8 cellular contexts compared by ENCODE assay signal in the genomic region with DNA sequence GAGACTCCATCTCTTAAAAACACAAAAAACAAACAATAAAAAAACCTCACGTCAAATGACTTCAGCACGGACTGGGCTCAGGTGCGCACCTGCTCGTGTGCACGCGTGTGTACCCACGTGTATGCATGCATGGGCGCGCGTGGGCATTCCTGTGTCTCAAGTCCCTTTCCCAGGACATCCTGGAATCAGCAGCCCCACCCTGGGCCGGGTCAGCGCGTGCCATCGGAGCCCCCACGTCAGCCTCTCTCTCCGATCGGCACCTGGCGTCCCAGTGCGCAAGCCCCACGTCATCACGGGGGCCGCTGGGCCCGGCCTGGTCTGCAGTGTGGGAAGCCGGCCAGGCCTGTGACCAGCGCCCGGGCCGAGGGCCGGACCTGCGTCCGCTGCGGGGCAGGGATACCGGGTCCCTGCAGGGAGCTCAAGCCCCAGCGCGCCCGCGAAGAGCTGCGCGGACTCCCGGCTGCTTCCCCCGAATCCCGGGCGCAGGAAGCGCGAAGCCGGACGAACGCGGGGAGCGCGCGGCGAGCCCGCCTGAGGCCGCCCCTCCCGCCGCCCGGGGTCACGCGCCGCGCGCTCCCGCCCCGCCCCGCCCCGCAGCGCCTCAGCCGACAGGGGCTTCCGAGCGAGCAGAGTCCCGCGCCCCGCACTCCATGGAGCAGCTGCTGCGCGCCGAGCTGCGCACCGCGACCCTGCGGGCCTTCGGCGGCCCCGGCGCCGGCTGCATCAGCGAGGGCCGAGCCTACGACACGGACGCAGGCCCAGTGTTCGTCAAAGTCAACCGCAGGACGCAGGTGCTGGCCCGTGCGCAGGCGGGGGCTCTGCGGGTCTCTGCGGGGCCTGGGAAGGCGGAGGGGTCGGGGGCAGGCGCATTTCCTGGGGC. TPM values are rescaled to one million over a fixed set of nuclear protein-coding genes. Genes with fewer than 3 reads are reported as not detected.
DNase-seq lines count a peak whose midpoint lies in the region; ATAC-seq lines count a peak whose summit lies in the region.

A gene (plus strand): TSS at position 629 of the 880 bp plus-strand sequence. CDS start 22 bp downstream, at position 651.

- peak within 1 kb of the TSS; percentile 51 for H3K4me3 Mint-ChIP-seq in activated naive CD8-positive, alpha-beta T cell treated with anti-CD3 and anti-CD28 coated beads for 36 hours
- H3K4me3 Mint-ChIP-seq in natural killer cell treated with Interleukin-12 subunit alpha and Interleukin-12 subunit beta and Interleukin-15 and Interleukin-18, amount 100 ng/mL, for 72 hours: peak within 1 kb of the TSS; percentile 36

- H3K27me3 Mint-ChIP-seq in activated naive CD8-positive, alpha-beta T cell treated with anti-CD3 and anti-CD28 coated beads for 36 hours: peaks cover 3% of the 10 kb centered on the region
- no peaks in the 10 kb centered on the region for H3K27me3 Mint-ChIP-seq in natural killer cell treated with Interleukin-12 subunit alpha and Interleukin-12 subunit beta and Interleukin-15 and Interleukin-18, amount 100 ng/mL, for 72 hours

- no peak within 1 kb of the TSS for H3K27ac Mint-ChIP-seq in activated naive CD8-positive, alpha-beta T cell treated with anti-CD3 and anti-CD28 coated beads for 36 hours
- H3K27ac Mint-ChIP-seq in natural killer cell treated with Interleukin-12 subunit alpha and Interleukin-12 subunit beta and Interleukin-15 and Interleukin-18, amount 100 ng/mL, for 72 hours: no peak within 1 kb of the TSS

- peak; percentile 82 for DNase-seq in DMS 273 (lab: John Stamatoyannopoulos, UW; ENCODE audit: unreplicated experiment)
- DNase-seq in DMS 273 treated with DMSO at 0.1 percent for 48 hours (lab: John Stamatoyannopoulos, UW): no peak
- DNase-seq in NCI-H460 (ENCODE audit: extremely low read depth, low read depth): peak; percentile 39
- peak; percentile 44 for DNase-seq in activated naive CD8-positive, alpha-beta T cell treated with anti-CD3 and anti-CD28 coated beads for 36 hours
- DNase-seq in glomerular endothelial cell (ENCODE audit: extremely low read depth, low read depth, low spot score): no peak
- no peak for DNase-seq in natural killer cell treated with Interleukin-12 subunit alpha and Interleukin-12 subunit beta and Interleukin-15 and Interleukin-18, amount 100 ng/mL, for 72 hours (ENCODE audit: low spot score)

- peaks cover 25% of the 10 kb centered on the region for H3K36me3 Mint-ChIP-seq in activated naive CD8-positive, alpha-beta T cell treated with anti-CD3 and anti-CD28 coated beads for 36 hours
- H3K36me3 Mint-ChIP-seq in natural killer cell treated with Interleukin-12 subunit alpha and Interleukin-12 subunit beta and Interleukin-15 and Interleukin-18, amount 100 ng/mL, for 72 hours: peaks cover 13% of the 10 kb centered on the region

- H3K4me1 Mint-ChIP-seq in activated naive CD8-positive, alpha-beta T cell treated with anti-CD3 and anti-CD28 coated beads for 36 hours: no peaks in the 10 kb centered on the region
- H3K4me1 Mint-ChIP-seq in natural killer cell treated with Interleukin-12 subunit alpha and Interleukin-12 subunit beta and Interleukin-15 and Interleukin-18, amount 100 ng/mL, for 72 hours (ENCODE audit: low read depth in 2 of 2): no peaks in the 10 kb centered on the region

- ATAC-seq in natural killer cell treated with Interleukin-12 subunit alpha and Interleukin-12 subunit beta and Interleukin-15 and Interleukin-18, amount 100 ng/mL, for 72 hours: peak; percentile 59 to 80
- ATAC-seq in HG03095 (IDR thresholded peaks at IDR 0.05; ENCODE audit: unreplicated experiment) (no peak), HG03457 (IDR thresholded peaks at IDR 0.05; ENCODE audit: unreplicated experiment) (no peak)

- peaks cover 4% of the 10 kb centered on the region for H3K9me3 Mint-ChIP-seq in activated naive CD8-positive, alpha-beta T cell treated with anti-CD3 and anti-CD28 coated beads for 36 hours
- peaks cover 3% of the 10 kb centered on the region for H3K9me3 Mint-ChIP-seq in natural killer cell treated with Interleukin-12 subunit alpha and Interleukin-12 subunit beta and Interleukin-15 and Interleukin-18, amount 100 ng/mL, for 72 hours

RNA-seq across cellular contexts. Expression of the gene that starts here (rescaled TPM):
- total RNA-seq in NCI-H460 (2014; rRNA removed; shearing (Covaris generic)): 1.5 and 3.1 TPM in 2 replicates
- polyA plus RNA-seq in NCI-H460 (2014; cell fraction: nucleus; rRNA removed): 0.97 and 1.2 TPM in 2 replicates
- 1 to 10 TPM; 2.4 to 2.5 TPM for total RNA-seq in activated naive CD8-positive, alpha-beta T cell treated with anti-CD3 and anti-CD28 coated beads for 36 hours
- total RNA-seq in glomerular endothelial cell: 2.9 and 19.7 TPM in 2 replicates
- 1 to 10 TPM; 1.6 TPM for total RNA-seq in natural killer cell treated with Interleukin-12 subunit alpha and Interleukin-12 subunit beta and Interleukin-15 and Interleukin-18, amount 100 ng/mL, for 72 hours

Comparison
In these comparisons a context has a peak if more than half of its experiments do, and no peak if none do; other contexts are left out.
1. DNase-seq: peak in DMS 273 (single experiment), NCI-H460 (single experiment) and activated naive CD8-positive, alpha-beta T cell treated with anti-CD3 and anti-CD28 coated beads for 36 hours (single experiment); none in DMS 273 treated with DMSO at 0.1 percent for 48 hours (single experiment), glomerular endothelial cell (single experiment) and natural killer cell treated with Interleukin-12 subunit alpha and Interleukin-12 subunit beta and Interleukin-15 and Interleukin-18, amount 100 ng/mL, for 72 hours (single experiment).
2. ATAC-seq: peak in natural killer cell treated with Interleukin-12 subunit alpha and Interleukin-12 subunit beta and Interleukin-15 and Interleukin-18, amount 100 ng/mL, for 72 hours (2 of 2); none in HG03095 (single experiment) and HG03457 (single experiment).